ENCODE assay signal across 17 cellular contexts in genomic region chr3:45776611-45777010, GRCh38. TPM values are rescaled to one million over a fixed set of nuclear protein-coding genes. Genes with fewer than 3 reads are reported as not detected.
DNase-seq lines count a peak whose midpoint lies in the region.
"Had no signal": no experiment of that assay in that cellular context is flagged by ENCODE, and none has a peak within 500 bp of the region (broad histone marks: within the 10 kb centered on the region; RNA-seq: fewer than 3 reads in every experiment).

No MANE protein-coding gene starts in this region.

- H3K36me3 ChIP-seq in neuronal stem cell (replicated peaks in 1 of 2; ENCODE audit: control insufficient read depth in 2 of 2, insufficient read depth in 2 of 2, low read length in 2 of 2): no peaks in the 10 kb centered on the region
- H3K36me3 ChIP-seq: ovary had no signal

- DNase-seq in NCI-H1092 (lab: John Stamatoyannopoulos, UW): peak; percentile 75
- DNase-seq in NCI-H2081 (lab: John Stamatoyannopoulos, UW): peak; percentile 65 to 81
- peak; percentile 57 for DNase-seq in RPMI8226
- DNase-seq in neuronal stem cell (ENCODE audit: low spot score): no peak
- no peak for DNase-seq in activated CD4-positive, alpha-beta T cell treated with anti-CD3 and anti-CD28 coated beads for 1 hour
- no peak for DNase-seq in nucleus accumbens (lab: John Stamatoyannopoulos, UW)
- no peak for DNase-seq in NCI-H446 treated with DMSO at 0.1 percent for 48 hours (lab: John Stamatoyannopoulos, UW)
- DNase-seq: activated CD4-positive, alpha-beta T cell treated with anti-CD3 and anti-CD28 coated beads, Interleukin-2, amount 10 ng/mL, durations not matched to agents 24 days and 14 days; amniotic stem cell; effector CD8-positive, alpha-beta T cell; glutamatergic neuron; Kasumi-1; NCI-H1436 treated with DMSO at 0.1 percent for 48 hours; NK-92 treated with Interleukin-12 subunit alpha and Interleukin-12 subunit beta, amount 100 ng/mL, for 24 hours; ovary; stimulated activated CD4-positive, alpha-beta T cell treated with anti-CD3 and anti-CD28 coated beads, Interleukin-1b, Interleukin-23, amount 100 ng/mL, for 48 hours had no signal

- no peak overlapping the region for H3K14ac ChIP-seq in neuronal stem cell (ENCODE audit: low read length)

- H2BK15ac ChIP-seq in neuronal stem cell (ENCODE audit: low read length): no peak overlapping the region

- H2AFZ ChIP-seq in neuronal stem cell (ENCODE audit: low read length): no peak overlapping the region

- no peaks in the 10 kb centered on the region for H3K4me1 ChIP-seq in neuronal stem cell (ENCODE audit: control insufficient read depth in 2 of 2, insufficient read depth in 1 of 2, low read depth in 1 of 2, low read length in 2 of 2)

- no peak overlapping the region for H2BK5ac ChIP-seq in neuronal stem cell (ENCODE audit: low read length)

- no CpG with 5 or more reads among the region's 8 CpGs for WGBS in neuronal stem cell (ENCODE audit: extremely low coverage in 2 of 2, insufficient read length in 2 of 2, insufficient replicate concordance in 1 of 2), 2 donors

- no peak overlapping the region for H3K23ac ChIP-seq in neuronal stem cell (ENCODE audit: low read depth, low read length, poor library complexity)

- H3K4me3 ChIP-seq in neuronal stem cell (ENCODE audit: low read length in 2 of 2): no peak overlapping the region
- H3K4me3 ChIP-seq: ovary had no signal

- H2AK5ac ChIP-seq in neuronal stem cell (ENCODE audit: low read depth, low read length): no peak overlapping the region

- H3K4me2 ChIP-seq in neuronal stem cell (ENCODE audit: insufficient read depth, low read length, poor library complexity, severe bottlenecking): no peak overlapping the region

- no peak overlapping the region for H2BK120ac ChIP-seq in neuronal stem cell (ENCODE audit: low read depth, low read length)

- no peak overlapping the region for H3K27ac ChIP-seq in neuronal stem cell (replicated peaks; ENCODE audit: low read length)
- H3K27ac ChIP-seq: ovary had no signal

- peak overlapping the region; percentile 29 for H3K18ac ChIP-seq in neuronal stem cell (ENCODE audit: low read length)

- H3K9ac ChIP-seq in neuronal stem cell (ENCODE audit: low read depth, low read length, poor library complexity): no peak overlapping the region

- no peak overlapping the region for H4K8ac ChIP-seq in neuronal stem cell (ENCODE audit: low read depth, low read length)

- no peak overlapping the region for H2BK12ac ChIP-seq in neuronal stem cell (ENCODE audit: low read length)

- no peak overlapping the region for H4K91ac ChIP-seq in neuronal stem cell (ENCODE audit: low read depth, low read length, poor library complexity)

- H3K27me3 ChIP-seq in neuronal stem cell (ENCODE audit: control insufficient read depth in 3 of 3, insufficient read depth in 3 of 3, low read depth in 1 of 3, low read length in 3 of 3): peaks cover 0 to 10% (median 0%) of the 10 kb centered on the region in 3 experiments
- H3K27me3 ChIP-seq: ovary had no signal

- H3K79me1 ChIP-seq in neuronal stem cell (ENCODE audit: low read depth, low read length): no peaks in the 10 kb centered on the region

- H3K9me3 ChIP-seq in neuronal stem cell (replicated peaks in 1 of 2; ENCODE audit: control insufficient read depth in 2 of 2, insufficient read depth in 1 of 2, low read depth in 1 of 2, low read length in 2 of 2): no peaks in the 10 kb centered on the region
- H3K9me3 ChIP-seq: ovary had no signal

- H3K4ac ChIP-seq in neuronal stem cell (ENCODE audit: low read length): no peak overlapping the region

RNA-seq across cellular contexts. Expression of gene SLC6A20, which starts 19.7 kb away (rescaled TPM):
- not detected for polyA plus RNA-seq in neuronal stem cell (2013, experiment 1 of 2)
- not detected for polyA plus RNA-seq in neuronal stem cell (2013, experiment 2 of 2)
- polyA plus RNA-seq: fibroblast of lung had no signal

Comparison
In these comparisons a context has a peak if more than half of its experiments do, and no peak if none do; other contexts are left out.
1. DNase-seq: peak in NCI-H1092 (single experiment), NCI-H2081 (2 of 2) and RPMI8226 (single experiment); none in neuronal stem cell (single experiment), activated CD4-positive, alpha-beta T cell treated with anti-CD3 and anti-CD28 coated beads for 1 hour (single experiment), nucleus accumbens (0 of 56) and NCI-H446 treated with DMSO at 0.1 percent for 48 hours (single experiment).